Comparison of ENCODE assay signal across 13 cellular contexts in genomic region chr11:579830-580601, GRCh38. TPM values are rescaled to one million over a fixed set of nuclear protein-coding genes. Genes with fewer than 3 reads are reported as not detected.
DNase-seq lines count a peak whose midpoint lies in the region; ATAC-seq, FAIRE-seq and TF ChIP-seq lines count a peak whose summit lies in the region.
"Had no signal": no experiment of that assay in that cellular context is flagged by ENCODE, and none has a peak within 500 bp of the region (broad histone marks: within the 10 kb centered on the region; RNA-seq: fewer than 3 reads in every experiment).

No MANE protein-coding gene starts in this region.

- peaks cover 82% of the 10 kb centered on the region for H3K79me2 ChIP-seq in hepatocyte
- H3K79me2 ChIP-seq in PC-3 (ENCODE audit: low read length) = peaks cover 76% of the 10 kb centered on the region

- no peaks in the 10 kb centered on the region for H3K9me3 ChIP-seq in hepatocyte (ENCODE audit: low read depth)
- H3K9me3 ChIP-seq in small intestine (ENCODE audit: control insufficient read depth, low read depth) = no peaks in the 10 kb centered on the region
- no peaks in the 10 kb centered on the region for H3K9me3 ChIP-seq in PC-3 (ENCODE audit: low read length)

- ATAC-seq in activated naive CD8-positive, alpha-beta T cell treated with anti-CD3 and anti-CD28 coated beads, Interleukin-2, amount 10 ng/mL, durations not matched to agents 7 days and 5 days (ENCODE audit: low read depth) = no peak
- ATAC-seq in activated T-helper 17 cell treated with anti-CD3 and anti-CD28 coated beads, Interleukin-2, amount 50 U/mL, for 72 hours (replicated peaks) = no peak
- ATAC-seq in PC-3 (no peak), GM19395 (IDR thresholded peaks at IDR 0.05; ENCODE audit: unreplicated experiment) (no peak), HG03097 (IDR thresholded peaks at IDR 0.05; ENCODE audit: low FRiP score, unreplicated experiment) (no peak)

- H3F3A ChIP-seq in PC-3 (ENCODE audit: low read length, unreplicated experiment) = no peaks in the 10 kb centered on the region

- H4K20me1 ChIP-seq in hepatocyte (ENCODE audit: insufficient read depth, poor library complexity, severe bottlenecking) (peaks cover 67% of the 10 kb centered on the region), PC-3 (ENCODE audit: low read length) (peaks cover 58% of the 10 kb centered on the region)

- peaks cover 2% of the 10 kb centered on the region for H3K27me3 Mint-ChIP-seq in activated naive CD8-positive, alpha-beta T cell treated with anti-CD3 and anti-CD28 coated beads, Interleukin-2, amount 10 ng/mL, durations not matched to agents 7 days and 5 days
- H3K27me3 Mint-ChIP-seq in activated naive CD8-positive, alpha-beta T cell treated with anti-CD3 and anti-CD28 coated beads for 36 hours = peaks cover 3% of the 10 kb centered on the region
- no peaks in the 10 kb centered on the region for H3K27me3 Mint-ChIP-seq in activated T-helper 17 cell treated with anti-CD3 and anti-CD28 coated beads, Interleukin-2, amount 50 U/mL, for 72 hours

- BruUV-seq in PC-3 (replicated peaks; lab: Mats Ljungman, UMichigan) = no TSS peak

- intact Hi-C loops in PC-3 (cut with micrococcal nuclease) = no loop called here

- no peak for FAIRE-seq in small intestine (lab: Jason Lieb, UNC)
- FAIRE-seq: endothelial cell of umbilical vein had no signal

- POLR2A ChIA-PET in activated naive CD8-positive, alpha-beta T cell treated with anti-CD3 and anti-CD28 coated beads, Interleukin-2, amount 10 ng/mL, durations not matched to agents 7 days and 5 days (lab: Charles Lee) = interaction anchor here (1.5 kb wide), 1 partner anchor 36 kb away, joined by 3 read pairs; the partner anchor contains the start of gene IRF7
- POLR2A ChIA-PET in PC-3 (lab: Charles Lee; ENCODE audit: unreplicated experiment) = no interaction called here

- no peak overlapping the region for H3K9ac ChIP-seq in PC-3 (ENCODE audit: low read length)

- H3K27ac ChIP-seq in hepatocyte (peak overlapping the region; percentile 91), small intestine (ENCODE audit: low read depth in 1 of 2, low read length in 1 of 2) (peak overlapping the region; percentile 57 to 74), PC-3 (ENCODE audit: low read length) (no peak overlapping the region)

- peak overlapping the region; percentile 43 for H3K27ac Mint-ChIP-seq in activated naive CD8-positive, alpha-beta T cell treated with anti-CD3 and anti-CD28 coated beads, Interleukin-2, amount 10 ng/mL, durations not matched to agents 7 days and 5 days
- no peak overlapping the region for H3K27ac Mint-ChIP-seq in activated naive CD8-positive, alpha-beta T cell treated with anti-CD3 and anti-CD28 coated beads for 36 hours
- H3K27ac Mint-ChIP-seq in activated T-helper 17 cell treated with anti-CD3 and anti-CD28 coated beads, Interleukin-2, amount 50 U/mL, for 72 hours = no peak overlapping the region

- H3K4me1 Mint-ChIP-seq in activated naive CD8-positive, alpha-beta T cell treated with anti-CD3 and anti-CD28 coated beads, Interleukin-2, amount 10 ng/mL, durations not matched to agents 7 days and 5 days = peaks cover 29% of the 10 kb centered on the region
- peaks cover 37% of the 10 kb centered on the region for H3K4me1 Mint-ChIP-seq in activated naive CD8-positive, alpha-beta T cell treated with anti-CD3 and anti-CD28 coated beads for 36 hours
- peaks cover 10% of the 10 kb centered on the region for H3K4me1 Mint-ChIP-seq in activated T-helper 17 cell treated with anti-CD3 and anti-CD28 coated beads, Interleukin-2, amount 50 U/mL, for 72 hours

- peaks cover 41% of the 10 kb centered on the region for H3K4me1 ChIP-seq in hepatocyte (ENCODE audit: insufficient read depth)
- H3K4me1 ChIP-seq in small intestine (ENCODE audit: control insufficient read depth in 2 of 2, insufficient read depth in 1 of 2, low read depth in 1 of 2, low read length in 1 of 2) = peaks cover 15 to 27% of the 10 kb centered on the region in 2 donors
- H3K4me1 ChIP-seq in PC-3 (ENCODE audit: insufficient read depth, low read length) = peaks cover 19% of the 10 kb centered on the region

- TF ChIP-seq CTCF in hepatocyte (IDR thresholded peaks at IDR 0.05; ENCODE audit: poor library complexity) = no peak
- TF ChIP-seq CTCF in PC-3 (conservative IDR thresholded peaks at IDR 0.05; ENCODE audit: low read depth, low read length) = no peak

- no peak for DNase-seq in activated naive CD8-positive, alpha-beta T cell treated with anti-CD3 and anti-CD28 coated beads, Interleukin-2, amount 10 ng/mL, durations not matched to agents 7 days and 5 days
- DNase-seq in activated naive CD8-positive, alpha-beta T cell treated with anti-CD3 and anti-CD28 coated beads for 36 hours = no peak
- peak; percentile 76 for DNase-seq in hepatocyte (ENCODE audit: low spot score)
- DNase-seq in small intestine = peak; percentile 96
- DNase-seq in PC-3 = no peak
- DNase-seq: activated CD4-positive, alpha-beta memory T cell treated with anti-CD3 and anti-CD28 coated beads, Interleukin-2, amount 10 ng/mL, durations not matched to agents 7 days and 5 days; H9; Karpas-422; midbrain had no signal

- peak overlapping the region; percentile 87 for H3K4me2 ChIP-seq in hepatocyte
- no peak overlapping the region for H3K4me2 ChIP-seq in PC-3 (ENCODE audit: low read length)

- WGBS in hepatocyte (ENCODE audit: low lambda C conversion rate, missing lambda C conversion rate) = 78% methylated on average over 20 of the region's 20 CpGs
- 30 to 66% (median 49%) methylated on average over 20 of the region's 20 CpGs for WGBS in small intestine, 3 donors

- no peak overlapping the region for H3K4me3 Mint-ChIP-seq in activated naive CD8-positive, alpha-beta T cell treated with anti-CD3 and anti-CD28 coated beads, Interleukin-2, amount 10 ng/mL, durations not matched to agents 7 days and 5 days
- no peak overlapping the region for H3K4me3 Mint-ChIP-seq in activated naive CD8-positive, alpha-beta T cell treated with anti-CD3 and anti-CD28 coated beads for 36 hours
- peak overlapping the region; percentile 87 for H3K4me3 Mint-ChIP-seq in activated T-helper 17 cell treated with anti-CD3 and anti-CD28 coated beads, Interleukin-2, amount 50 U/mL, for 72 hours

- H3K27me3 ChIP-seq in hepatocyte = no peaks in the 10 kb centered on the region
- peaks cover 0 to under 1% of the 10 kb centered on the region in 2 donors for H3K27me3 ChIP-seq in small intestine (ENCODE audit: control insufficient read depth in 2 of 2, insufficient read depth in 2 of 2, low read length in 2 of 2)
- H3K27me3 ChIP-seq in PC-3 (ENCODE audit: low read length) = no peaks in the 10 kb centered on the region

- H3K9me2 ChIP-seq in hepatocyte (replicated peaks; ENCODE audit: insufficient read depth) (no peaks in the 10 kb centered on the region), PC-3 (replicated peaks; ENCODE audit: low read length) (no peaks in the 10 kb centered on the region)

- CTCF ChIA-PET in PC-3 (lab: Charles Lee) = no interaction called here

- H2AFZ ChIP-seq in hepatocyte = no peak overlapping the region
- no peak overlapping the region for H2AFZ ChIP-seq in PC-3 (ENCODE audit: low read length)

- H3K36me3 Mint-ChIP-seq in activated naive CD8-positive, alpha-beta T cell treated with anti-CD3 and anti-CD28 coated beads, Interleukin-2, amount 10 ng/mL, durations not matched to agents 7 days and 5 days = peaks cover 12% of the 10 kb centered on the region
- peaks cover 29% of the 10 kb centered on the region for H3K36me3 Mint-ChIP-seq in activated naive CD8-positive, alpha-beta T cell treated with anti-CD3 and anti-CD28 coated beads for 36 hours
- peaks cover 69% of the 10 kb centered on the region for H3K36me3 Mint-ChIP-seq in activated T-helper 17 cell treated with anti-CD3 and anti-CD28 coated beads, Interleukin-2, amount 50 U/mL, for 72 hours (ENCODE audit: low read depth)

- H3K9me3 Mint-ChIP-seq in activated naive CD8-positive, alpha-beta T cell treated with anti-CD3 and anti-CD28 coated beads, Interleukin-2, amount 10 ng/mL, durations not matched to agents 7 days and 5 days = no peaks in the 10 kb centered on the region
- no peaks in the 10 kb centered on the region for H3K9me3 Mint-ChIP-seq in activated naive CD8-positive, alpha-beta T cell treated with anti-CD3 and anti-CD28 coated beads for 36 hours
- no peaks in the 10 kb centered on the region for H3K9me3 Mint-ChIP-seq in activated T-helper 17 cell treated with anti-CD3 and anti-CD28 coated beads, Interleukin-2, amount 50 U/mL, for 72 hours
- H3K9me3 Mint-ChIP-seq: activated CD4-positive, alpha-beta memory T cell treated with anti-CD3 and anti-CD28 coated beads, Interleukin-2, amount 10 ng/mL, durations not matched to agents 7 days and 5 days; H9 had no signal

- H3K36me3 ChIP-seq in hepatocyte (replicated peaks; ENCODE audit: insufficient read depth, low read depth) (no peaks in the 10 kb centered on the region), small intestine (ENCODE audit: control insufficient read depth in 2 of 2, insufficient read depth in 2 of 2, low read length in 2 of 2) (peaks cover 3 to 8% of the 10 kb centered on the region in 2 donors), PC-3 (ENCODE audit: low read depth, low read length) (peaks cover 17% of the 10 kb centered on the region; the same call in 1 of the 2 replicates)

- no peak overlapping the region for H3K4me3 ChIP-seq in hepatocyte
- no peak overlapping the region for H3K4me3 ChIP-seq in small intestine (ENCODE audit: low read depth in 1 of 2, low read length in 2 of 2)
- H3K4me3 ChIP-seq in PC-3 (ENCODE audit: low read length) = no peak overlapping the region

RNA-seq across cellular contexts. Expression of gene PHRF1, which starts 3.7 kb away (rescaled TPM):
- total RNA-seq in activated naive CD8-positive, alpha-beta T cell treated with anti-CD3 and anti-CD28 coated beads, Interleukin-2, amount 10 ng/mL, durations not matched to agents 7 days and 5 days = 10 to 100 TPM; 55.4 to 58.9 TPM
- 10 to 100 TPM; 42.3 to 44.3 TPM for total RNA-seq in activated naive CD8-positive, alpha-beta T cell treated with anti-CD3 and anti-CD28 coated beads for 36 hours
- total RNA-seq in activated T-helper 17 cell treated with anti-CD3 and anti-CD28 coated beads, Interleukin-2, amount 50 U/mL, for 72 hours = 10 to 100 TPM; 37.8 to 55.6 TPM
- total RNA-seq in hepatocyte (25.6 and 26.9 TPM in 2 replicates), PC-3 (2014; rRNA removed) (41.4 and 52.4 TPM in 2 replicates)
- polyA plus RNA-seq in hepatocyte (25.6 TPM in 2 replicates), small intestine (10 to 100 TPM; 14.6 to 25.0 (median 22.1) TPM)

RNA-seq across cellular contexts. Expression of gene RASSF7, which starts 19.2 kb away (rescaled TPM):
- total RNA-seq in activated naive CD8-positive, alpha-beta T cell treated with anti-CD3 and anti-CD28 coated beads, Interleukin-2, amount 10 ng/mL, durations not matched to agents 7 days and 5 days = 10 to 100 TPM; 36.5 to 41.0 TPM
- total RNA-seq in activated naive CD8-positive, alpha-beta T cell treated with anti-CD3 and anti-CD28 coated beads for 36 hours = 10 to 100 TPM in 1 of 2 experiments, 1 to 10 TPM in 1; 9.8 to 11.5 TPM
- 10 to 100 TPM; 22.7 to 37.7 TPM for total RNA-seq in activated T-helper 17 cell treated with anti-CD3 and anti-CD28 coated beads, Interleukin-2, amount 50 U/mL, for 72 hours
- 47.6 and 75.8 TPM in 2 replicates for total RNA-seq in hepatocyte
- polyA plus RNA-seq in hepatocyte = 104 and 130 TPM in 2 replicates
- 100 to 1,000 TPM in 2 of 3 donors, 10 to 100 TPM in 1; 71.5 to 174 (median 169) TPM for polyA plus RNA-seq in small intestine
- 58.6 and 79.7 TPM in 2 replicates for total RNA-seq in PC-3 (2014; rRNA removed)

RNA-seq across cellular contexts. Expression of gene LMNTD2, which starts 19.5 kb away (rescaled TPM):
- total RNA-seq in activated naive CD8-positive, alpha-beta T cell treated with anti-CD3 and anti-CD28 coated beads, Interleukin-2, amount 10 ng/mL, durations not matched to agents 7 days and 5 days = 1 to 10 TPM; 2.5 to 2.7 TPM
- 1 to 10 TPM; 1.2 to 1.3 TPM for total RNA-seq in activated naive CD8-positive, alpha-beta T cell treated with anti-CD3 and anti-CD28 coated beads for 36 hours
- total RNA-seq in activated T-helper 17 cell treated with anti-CD3 and anti-CD28 coated beads, Interleukin-2, amount 50 U/mL, for 72 hours = 1 to 10 TPM; 2.7 to 6.6 TPM
- total RNA-seq in hepatocyte = 3.4 and 7.3 TPM in 2 replicates
- 15.9 and 19.1 TPM in 2 replicates for polyA plus RNA-seq in hepatocyte
- polyA plus RNA-seq in small intestine = 10 to 100 TPM in 2 of 3 donors, 1 to 10 TPM in 1; 4.7 to 26.4 (median 18.6) TPM
- total RNA-seq in PC-3 (2014; rRNA removed) = 1.4 and 2.4 TPM in 2 replicates

RNA-seq across cellular contexts. Expression of gene IRF7, which starts 35.7 kb away (rescaled TPM):
- 100 to 1,000 TPM; 160 to 165 TPM for total RNA-seq in activated naive CD8-positive, alpha-beta T cell treated with anti-CD3 and anti-CD28 coated beads, Interleukin-2, amount 10 ng/mL, durations not matched to agents 7 days and 5 days
- 10 to 100 TPM; 60.6 to 61.2 TPM for total RNA-seq in activated naive CD8-positive, alpha-beta T cell treated with anti-CD3 and anti-CD28 coated beads for 36 hours
- total RNA-seq in activated T-helper 17 cell treated with anti-CD3 and anti-CD28 coated beads, Interleukin-2, amount 50 U/mL, for 72 hours = 10 to 100 TPM; 14.7 to 25.8 TPM
- total RNA-seq in hepatocyte = 9.3 and 10.4 TPM in 2 replicates
- 24.6 and 30.4 TPM in 2 replicates for polyA plus RNA-seq in hepatocyte
- 100 to 1,000 TPM in 2 of 3 donors, 10 to 100 TPM in 1; 34.3 to 115 (median 112) TPM for polyA plus RNA-seq in small intestine
- total RNA-seq in PC-3 (2014; rRNA removed) = 80.8 and 95.7 TPM in 2 replicates

RNA-seq across cellular contexts. Expression of gene LRRC56, which starts 42.7 kb away (rescaled TPM):
- total RNA-seq in activated naive CD8-positive, alpha-beta T cell treated with anti-CD3 and anti-CD28 coated beads, Interleukin-2, amount 10 ng/mL, durations not matched to agents 7 days and 5 days = 1 to 10 TPM; 4.3 to 4.7 TPM
- total RNA-seq in activated naive CD8-positive, alpha-beta T cell treated with anti-CD3 and anti-CD28 coated beads for 36 hours = 1 to 10 TPM; 1.4 to 2.2 TPM
- total RNA-seq in activated T-helper 17 cell treated with anti-CD3 and anti-CD28 coated beads, Interleukin-2, amount 50 U/mL, for 72 hours = 1 to 10 TPM; 1.1 to 4.4 TPM
- total RNA-seq in hepatocyte (0.64 and 1.6 TPM in 2 replicates), PC-3 (2014; rRNA removed) (1.0 and 1.5 TPM in 2 replicates)
- polyA plus RNA-seq in hepatocyte (0.40 and 1.2 TPM in 2 replicates), small intestine (1 to 10 TPM in 1 of 3 donors, under 1 TPM in 2; 0.54 to 1.2 (median 0.89) TPM)

Comparison
In these comparisons a context has a peak if more than half of its experiments do, and no peak if none do; other contexts are left out.
1. DNase-seq: peak in hepatocyte (single experiment) and small intestine (single experiment); none in activated naive CD8-positive, alpha-beta T cell treated with anti-CD3 and anti-CD28 coated beads, Interleukin-2, amount 10 ng/mL, durations not matched to agents 7 days and 5 days (single experiment), activated naive CD8-positive, alpha-beta T cell treated with anti-CD3 and anti-CD28 coated beads for 36 hours (single experiment) and PC-3 (single experiment).